16 cellular contexts compared by ENCODE assay signal in the genomic region with DNA sequence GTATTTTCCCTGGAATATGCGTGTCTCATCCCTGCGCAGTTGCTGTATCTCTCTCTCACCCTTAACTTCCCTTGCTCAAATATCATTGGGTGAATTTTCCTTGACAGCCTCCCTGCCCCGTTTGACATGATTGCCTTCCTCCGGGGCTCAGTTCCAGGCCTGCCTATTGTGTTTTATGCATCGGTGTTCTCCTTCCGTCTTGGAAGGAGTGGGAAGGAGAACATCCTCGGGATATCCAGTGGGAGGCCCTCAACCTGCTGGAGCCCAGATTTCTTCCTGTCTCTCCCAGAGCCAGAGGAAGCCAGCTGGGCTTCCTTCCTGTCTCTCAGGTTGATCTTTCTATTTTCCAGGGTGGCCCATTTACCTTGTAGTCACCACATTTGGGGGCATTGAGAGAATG.
"Had no signal": no experiment of that assay in that cellular context is flagged by ENCODE, and none has a peak within 500 bp of the region (broad histone marks: within the 10 kb centered on the region; RNA-seq: fewer than 3 reads in every experiment).

No MANE protein-coding gene starts in this region.

- H3K79me2 ChIP-seq: hepatocyte had no signal

- H3K9me3 Mint-ChIP-seq: activated naive CD8-positive, alpha-beta T cell treated with anti-CD3 and anti-CD28 coated beads, Interleukin-2, amount 10 ng/mL, durations not matched to agents 7 days and 5 days; naive thymus-derived CD4-positive, alpha-beta T cell had no signal

- H3K9me3 ChIP-seq: gastrocnemius medialis, lower lobe of right lung, stomach, thyroid gland had no signal

- DNase-seq: activated CD4-positive, alpha-beta T cell treated with anti-CD3 and anti-CD28 coated beads, Interleukin-2, amount 50 U/mL, for 48 hours; activated CD4-positive, CD25-positive, alpha-beta regulatory T cell treated with anti-CD3 and anti-CD28 coated beads, Interleukin-2, amount 50 U/mL, for 72 hours; activated gamma-delta T cell treated with Interleukin-2 at 50 U/mL for 16 hours; activated naive CD8-positive, alpha-beta T cell treated with anti-CD3 and anti-CD28 coated beads, Interleukin-2, amount 10 ng/mL, durations not matched to agents 7 days and 5 days; activated T-cell treated with anti-CD3 and anti-CD28 coated beads, Interleukin-2, amount 50 U/mL, for 48 hours; effector memory CD4-positive, alpha-beta T cell; gastrocnemius medialis; kidney glomerular epithelial cell; lower lobe of right lung; naive thymus-derived CD4-positive, alpha-beta T cell; stimulated activated CD4-positive, alpha-beta T cell treated with anti-CD3 and anti-CD28 coated beads, Interleukin-4, amount 100 ng/mL, for 1 hour; stomach had no signal

- H3K36me3 Mint-ChIP-seq: activated naive CD8-positive, alpha-beta T cell treated with anti-CD3 and anti-CD28 coated beads, Interleukin-2, amount 10 ng/mL, durations not matched to agents 7 days and 5 days; naive thymus-derived CD4-positive, alpha-beta T cell had no signal

- H3K27ac ChIP-seq: epithelial cell of prostate, gastrocnemius medialis, hepatocyte, lower lobe of right lung, stomach had no signal

- H3K4me2 ChIP-seq: hepatocyte had no signal

- H3K4me1 ChIP-seq: gastrocnemius medialis had no signal

- H3K36me3 ChIP-seq: gastrocnemius medialis, lower lobe of right lung, stomach, thyroid gland had no signal

- H3K27me3 ChIP-seq: gastrocnemius medialis, hepatocyte, thyroid gland had no signal

- H3K4me3 ChIP-seq: coronary artery, gastrocnemius medialis, hepatocyte, lower lobe of right lung, stomach, thyroid gland had no signal

- H3K4me3 Mint-ChIP-seq: activated naive CD8-positive, alpha-beta T cell treated with anti-CD3 and anti-CD28 coated beads, Interleukin-2, amount 10 ng/mL, durations not matched to agents 7 days and 5 days had no signal

- H3K27ac Mint-ChIP-seq: activated naive CD8-positive, alpha-beta T cell treated with anti-CD3 and anti-CD28 coated beads, Interleukin-2, amount 10 ng/mL, durations not matched to agents 7 days and 5 days had no signal

- ATAC-seq: gastrocnemius medialis, lower lobe of right lung had no signal

- H2AFZ ChIP-seq: hepatocyte had no signal
